1 cellular context compared by ENCODE assay signal in the genomic region with DNA sequence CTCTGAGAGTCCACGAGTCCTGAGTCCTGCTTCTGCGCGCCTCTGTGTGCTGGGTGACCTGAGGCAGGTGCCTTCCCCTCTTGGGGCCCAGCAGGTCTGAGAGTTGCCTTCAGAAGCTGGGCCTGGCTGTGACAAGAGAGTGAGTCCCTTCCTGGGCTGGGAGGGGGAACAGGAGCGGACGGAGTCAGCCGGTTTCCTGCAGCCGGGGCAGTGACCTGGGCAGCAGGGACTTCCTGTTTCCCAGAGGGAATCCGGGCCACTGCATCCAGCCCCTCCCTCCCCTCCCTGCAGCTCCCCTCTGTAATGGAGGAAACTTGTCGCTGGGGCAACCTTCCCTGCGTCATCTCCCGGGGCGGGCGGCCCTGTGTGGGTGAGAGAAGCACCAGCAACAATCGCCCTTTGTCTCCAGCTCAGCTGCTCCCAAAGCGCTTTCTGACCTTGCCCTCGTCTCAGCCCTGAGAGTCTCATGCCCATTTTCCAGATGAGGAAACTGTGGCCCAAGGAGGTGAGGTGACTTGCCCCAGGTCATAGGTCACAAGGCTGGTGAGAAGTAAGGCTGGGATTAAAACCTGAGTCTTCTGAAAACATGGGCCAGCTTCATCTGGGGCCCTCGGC.
TF ChIP-seq lines count a peak whose summit lies in the region.

No MANE protein-coding gene starts in this region.

TF ChIP-seq in HepG2, 621 proteins besides CTCF, POLR2A, EP300 and RAD21 (continued from another document and continues in another):
- TF ChIP-seq, protein P1, sequence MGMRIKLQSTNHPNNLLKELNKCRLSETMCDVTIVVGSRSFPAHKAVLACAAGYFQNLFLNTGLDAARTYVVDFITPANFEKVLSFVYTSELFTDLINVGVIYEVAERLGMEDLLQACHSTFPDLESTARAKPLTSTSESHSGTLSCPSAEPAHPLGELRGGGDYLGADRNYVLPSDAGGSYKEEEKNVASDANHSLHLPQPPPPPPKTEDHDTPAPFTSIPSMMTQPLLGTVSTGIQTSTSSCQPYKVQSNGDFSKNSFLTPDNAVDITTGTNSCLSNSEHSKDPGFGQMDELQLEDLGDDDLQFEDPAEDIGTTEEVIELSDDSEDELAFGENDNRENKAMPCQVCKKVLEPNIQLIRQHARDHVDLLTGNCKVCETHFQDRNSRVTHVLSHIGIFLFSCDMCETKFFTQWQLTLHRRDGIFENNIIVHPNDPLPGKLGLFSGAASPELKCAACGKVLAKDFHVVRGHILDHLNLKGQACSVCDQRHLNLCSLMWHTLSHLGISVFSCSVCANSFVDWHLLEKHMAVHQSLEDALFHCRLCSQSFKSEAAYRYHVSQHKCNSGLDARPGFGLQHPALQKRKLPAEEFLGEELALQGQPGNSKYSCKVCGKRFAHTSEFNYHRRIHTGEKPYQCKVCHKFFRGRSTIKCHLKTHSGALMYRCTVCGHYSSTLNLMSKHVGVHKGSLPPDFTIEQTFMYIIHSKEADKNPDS (CRISPR knock-in tag; IDR thresholded peaks at IDR 0.05) = no peak
- no peak for TF ChIP-seq SUZ12 (IDR thresholded peaks at IDR 0.05; ENCODE audit: low read depth, low read length)
- TF ChIP-seq, protein P2, sequence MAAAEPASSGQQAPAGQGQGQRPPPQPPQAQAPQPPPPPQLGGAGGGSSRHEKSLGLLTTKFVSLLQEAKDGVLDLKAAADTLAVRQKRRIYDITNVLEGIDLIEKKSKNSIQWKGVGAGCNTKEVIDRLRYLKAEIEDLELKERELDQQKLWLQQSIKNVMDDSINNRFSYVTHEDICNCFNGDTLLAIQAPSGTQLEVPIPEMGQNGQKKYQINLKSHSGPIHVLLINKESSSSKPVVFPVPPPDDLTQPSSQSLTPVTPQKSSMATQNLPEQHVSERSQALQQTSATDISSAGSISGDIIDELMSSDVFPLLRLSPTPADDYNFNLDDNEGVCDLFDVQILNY (CRISPR knock-in tag; conservative IDR thresholded peaks at IDR 0.05) = no peak
- TF ChIP-seq NFKB2 (CRISPR knock-in tag; IDR thresholded peaks at IDR 0.05; ENCODE audit: borderline replicate concordance) = no peak
- peak; percentile 61 for TF ChIP-seq ZFY (CRISPR knock-in tag; IDR thresholded peaks at IDR 0.05)
- TF ChIP-seq MED1 (CRISPR knock-in tag; IDR thresholded peaks at IDR 0.05) = peak; percentile 32; the same call in 1 of the 2 replicates
- TF ChIP-seq, protein P3, sequence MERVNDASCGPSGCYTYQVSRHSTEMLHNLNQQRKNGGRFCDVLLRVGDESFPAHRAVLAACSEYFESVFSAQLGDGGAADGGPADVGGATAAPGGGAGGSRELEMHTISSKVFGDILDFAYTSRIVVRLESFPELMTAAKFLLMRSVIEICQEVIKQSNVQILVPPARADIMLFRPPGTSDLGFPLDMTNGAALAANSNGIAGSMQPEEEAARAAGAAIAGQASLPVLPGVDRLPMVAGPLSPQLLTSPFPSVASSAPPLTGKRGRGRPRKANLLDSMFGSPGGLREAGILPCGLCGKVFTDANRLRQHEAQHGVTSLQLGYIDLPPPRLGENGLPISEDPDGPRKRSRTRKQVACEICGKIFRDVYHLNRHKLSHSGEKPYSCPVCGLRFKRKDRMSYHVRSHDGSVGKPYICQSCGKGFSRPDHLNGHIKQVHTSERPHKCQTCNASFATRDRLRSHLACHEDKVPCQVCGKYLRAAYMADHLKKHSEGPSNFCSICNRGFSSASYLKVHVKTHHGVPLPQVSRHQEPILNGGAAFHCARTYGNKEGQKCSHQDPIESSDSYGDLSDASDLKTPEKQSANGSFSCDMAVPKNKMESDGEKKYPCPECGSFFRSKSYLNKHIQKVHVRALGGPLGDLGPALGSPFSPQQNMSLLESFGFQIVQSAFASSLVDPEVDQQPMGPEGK (CRISPR knock-in tag; IDR thresholded peaks at IDR 0.05) = peak; percentile 69
- TF ChIP-seq KMT2A (CRISPR knock-in tag; IDR thresholded peaks at IDR 0.05) = no peak
- no peak for TF ChIP-seq JUNB (CRISPR knock-in tag; IDR thresholded peaks at IDR 0.05; ENCODE audit: borderline replicate concordance)
- TF ChIP-seq ZNF562 (CRISPR knock-in tag; IDR thresholded peaks at IDR 0.05; ENCODE audit: borderline replicate concordance) = no peak
- no peak for TF ChIP-seq ZNF670 (CRISPR knock-in tag; IDR thresholded peaks at IDR 0.05; ENCODE audit: borderline replicate concordance)
- TF ChIP-seq BRCA1 (CRISPR knock-in tag; IDR thresholded peaks at IDR 0.05) = no peak
- no peak for TF ChIP-seq HNRNPL (IDR thresholded peaks at IDR 0.05; ENCODE audit: low read depth, low read length)
- TF ChIP-seq ZNF563 (CRISPR knock-in tag; IDR thresholded peaks at IDR 0.05) = no peak
- TF ChIP-seq PCBP1 (IDR thresholded peaks at IDR 0.05; ENCODE audit: borderline replicate concordance, low read depth, low read length) = 0 out of 2 replicates have a peak, but pooled peaks have one; percentile 32
- peak; percentile 34; the same call in 1 of the 2 replicates for TF ChIP-seq NCOR1 (IDR thresholded peaks at IDR 0.05; ENCODE audit: borderline replicate concordance, low read length)
- peak; percentile 28 for TF ChIP-seq RARA (CRISPR knock-in tag; IDR thresholded peaks at IDR 0.05)
- TF ChIP-seq ZMYM4 (CRISPR knock-in tag; IDR thresholded peaks at IDR 0.05) = no peak
- peak; percentile 99 for TF ChIP-seq KDM1A (CRISPR knock-in tag; IDR thresholded peaks at IDR 0.05)
- TF ChIP-seq, protein P4, sequence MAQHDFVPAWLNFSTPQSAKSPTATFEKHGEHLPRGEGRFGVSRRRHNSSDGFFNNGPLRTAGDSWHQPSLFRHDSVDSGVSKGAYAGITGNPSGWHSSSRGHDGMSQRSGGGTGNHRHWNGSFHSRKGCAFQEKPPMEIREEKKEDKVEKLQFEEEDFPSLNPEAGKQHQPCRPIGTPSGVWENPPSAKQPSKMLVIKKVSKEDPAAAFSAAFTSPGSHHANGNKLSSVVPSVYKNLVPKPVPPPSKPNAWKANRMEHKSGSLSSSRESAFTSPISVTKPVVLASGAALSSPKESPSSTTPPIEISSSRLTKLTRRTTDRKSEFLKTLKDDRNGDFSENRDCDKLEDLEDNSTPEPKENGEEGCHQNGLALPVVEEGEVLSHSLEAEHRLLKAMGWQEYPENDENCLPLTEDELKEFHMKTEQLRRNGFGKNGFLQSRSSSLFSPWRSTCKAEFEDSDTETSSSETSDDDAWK (CRISPR knock-in tag; IDR thresholded peaks at IDR 0.05) = no peak
- no peak for TF ChIP-seq ZNF335 (CRISPR knock-in tag; IDR thresholded peaks at IDR 0.05)
- TF ChIP-seq ZNF772 (CRISPR knock-in tag; IDR thresholded peaks at IDR 0.05) = no peak
- TF ChIP-seq KMT2B (CRISPR knock-in tag; IDR thresholded peaks at IDR 0.05) = 0 out of 2 replicates have a peak, but pooled peaks have one; percentile 21
- TF ChIP-seq ZNF225 (CRISPR knock-in tag; IDR thresholded peaks at IDR 0.05) = no peak
- TF ChIP-seq, protein P5, sequence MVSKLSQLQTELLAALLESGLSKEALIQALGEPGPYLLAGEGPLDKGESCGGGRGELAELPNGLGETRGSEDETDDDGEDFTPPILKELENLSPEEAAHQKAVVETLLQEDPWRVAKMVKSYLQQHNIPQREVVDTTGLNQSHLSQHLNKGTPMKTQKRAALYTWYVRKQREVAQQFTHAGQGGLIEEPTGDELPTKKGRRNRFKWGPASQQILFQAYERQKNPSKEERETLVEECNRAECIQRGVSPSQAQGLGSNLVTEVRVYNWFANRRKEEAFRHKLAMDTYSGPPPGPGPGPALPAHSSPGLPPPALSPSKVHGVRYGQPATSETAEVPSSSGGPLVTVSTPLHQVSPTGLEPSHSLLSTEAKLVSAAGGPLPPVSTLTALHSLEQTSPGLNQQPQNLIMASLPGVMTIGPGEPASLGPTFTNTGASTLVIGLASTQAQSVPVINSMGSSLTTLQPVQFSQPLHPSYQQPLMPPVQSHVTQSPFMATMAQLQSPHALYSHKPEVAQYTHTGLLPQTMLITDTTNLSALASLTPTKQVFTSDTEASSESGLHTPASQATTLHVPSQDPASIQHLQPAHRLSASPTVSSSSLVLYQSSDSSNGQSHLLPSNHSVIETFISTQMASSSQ (IDR thresholded peaks at IDR 0.05; ENCODE audit: low read depth) = no peak
- TF ChIP-seq, protein P5 (CRISPR knock-in tag; IDR thresholded peaks at IDR 0.05; ENCODE audit: borderline replicate concordance) = 0 out of 2 replicates have a peak, but pooled peaks have one; percentile 37
- no peak for TF ChIP-seq ZSCAN30 (CRISPR knock-in tag; IDR thresholded peaks at IDR 0.05)
- peak; percentile 92 for TF ChIP-seq ELF3 (CRISPR knock-in tag; IDR thresholded peaks at IDR 0.05)
- TF ChIP-seq ZNF569 (CRISPR knock-in tag; IDR thresholded peaks at IDR 0.05; ENCODE audit: borderline replicate concordance) = no peak
- TF ChIP-seq HOXD1 (CRISPR knock-in tag; IDR thresholded peaks at IDR 0.05) = no peak
- no peak for TF ChIP-seq ZNF180 (CRISPR knock-in tag; IDR thresholded peaks at IDR 0.05; ENCODE audit: borderline replicate concordance, low read depth)
- TF ChIP-seq GABPA (IDR thresholded peaks at IDR 0.05; ENCODE audit: low read depth, low read length) = peak; percentile 64
- peak; percentile 85 for TF ChIP-seq GABPA (CRISPR knock-in tag; IDR thresholded peaks at IDR 0.05; ENCODE audit: low read depth)
- TF ChIP-seq GTF2F1 (IDR thresholded peaks at IDR 0.05; ENCODE audit: low read length) = no peak
- TF ChIP-seq, protein P6, sequence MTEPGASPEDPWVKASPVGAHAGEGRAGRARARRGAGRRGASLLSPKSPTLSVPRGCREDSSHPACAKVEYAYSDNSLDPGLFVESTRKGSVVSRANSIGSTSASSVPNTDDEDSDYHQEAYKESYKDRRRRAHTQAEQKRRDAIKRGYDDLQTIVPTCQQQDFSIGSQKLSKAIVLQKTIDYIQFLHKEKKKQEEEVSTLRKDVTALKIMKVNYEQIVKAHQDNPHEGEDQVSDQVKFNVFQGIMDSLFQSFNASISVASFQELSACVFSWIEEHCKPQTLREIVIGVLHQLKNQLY (CRISPR knock-in tag; IDR thresholded peaks at IDR 0.05) = no peak
- TF ChIP-seq MXI1 (IDR thresholded peaks at IDR 0.05; ENCODE audit: borderline replicate concordance, low read depth, low read length) = peak; percentile 33; the same call in 1 of the 3 replicates
- TF ChIP-seq ZNF660 (CRISPR knock-in tag; IDR thresholded peaks at IDR 0.05; ENCODE audit: borderline replicate concordance, low read depth) = no peak
- TF ChIP-seq ZNF572 (CRISPR knock-in tag; IDR thresholded peaks at IDR 0.05) = no peak
- TF ChIP-seq MED13 (CRISPR knock-in tag; IDR thresholded peaks at IDR 0.05) = no peak
- TF ChIP-seq, protein P7, sequence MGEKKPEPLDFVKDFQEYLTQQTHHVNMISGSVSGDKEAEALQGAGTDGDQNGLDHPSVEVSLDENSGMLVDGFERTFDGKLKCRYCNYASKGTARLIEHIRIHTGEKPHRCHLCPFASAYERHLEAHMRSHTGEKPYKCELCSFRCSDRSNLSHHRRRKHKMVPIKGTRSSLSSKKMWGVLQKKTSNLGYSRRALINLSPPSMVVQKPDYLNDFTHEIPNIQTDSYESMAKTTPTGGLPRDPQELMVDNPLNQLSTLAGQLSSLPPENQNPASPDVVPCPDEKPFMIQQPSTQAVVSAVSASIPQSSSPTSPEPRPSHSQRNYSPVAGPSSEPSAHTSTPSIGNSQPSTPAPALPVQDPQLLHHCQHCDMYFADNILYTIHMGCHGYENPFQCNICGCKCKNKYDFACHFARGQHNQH (CRISPR knock-in tag; IDR thresholded peaks at IDR 0.05) = 0 out of 2 replicates have a peak, but pooled peaks have one; percentile 22
- peak; percentile 22; the same call in 1 of the 2 replicates for TF ChIP-seq ZNF776 (CRISPR knock-in tag; IDR thresholded peaks at IDR 0.05)
- TF ChIP-seq ZNF496 (CRISPR knock-in tag; IDR thresholded peaks at IDR 0.05; ENCODE audit: insufficient replicate concordance) = no peak
- no peak for TF ChIP-seq ZNF24 (IDR thresholded peaks at IDR 0.05)
- no peak for TF ChIP-seq NFYC (CRISPR knock-in tag; IDR thresholded peaks at IDR 0.05)
- no peak for TF ChIP-seq ZSCAN12 (CRISPR knock-in tag; IDR thresholded peaks at IDR 0.05)
